Comparison of ENCODE assay signal across 19 cellular contexts in genomic region chr2:161943012-161943411, GRCh38.
"Had no signal": no experiment of that assay in that cellular context is flagged by ENCODE, and none has a peak within 500 bp of the region (broad histone marks: within the 10 kb centered on the region; RNA-seq: fewer than 3 reads in every experiment).

No MANE protein-coding gene starts in this region.

- H3K36me3 Mint-ChIP-seq: activated CD4-positive, alpha-beta memory T cell treated with anti-CD3 and anti-CD28 coated beads for 36 hours; activated naive CD8-positive, alpha-beta T cell treated with anti-CD3 and anti-CD28 coated beads for 36 hours; immature natural killer cell; memory B cell; WTC11 had no signal

- H3K9me3 ChIP-seq: gastroesophageal sphincter, thyroid gland had no signal

- H3K4me1 Mint-ChIP-seq: activated CD4-positive, alpha-beta T cell treated with anti-CD3 and anti-CD28 coated beads for 36 hours; memory B cell had no signal

- H3K27me3 ChIP-seq: cardiac muscle cell, thyroid gland had no signal

- ATAC-seq: activated CD4-positive, alpha-beta T cell treated with anti-CD3 and anti-CD28 coated beads for 36 hours; gastroesophageal sphincter; WTC11 had no signal

- H3K4me3 ChIP-seq: cardiac muscle cell, gastroesophageal sphincter, thyroid gland had no signal

- H3K9me3 Mint-ChIP-seq: activated CD4-positive, alpha-beta memory T cell treated with anti-CD3 and anti-CD28 coated beads for 36 hours; activated naive CD8-positive, alpha-beta T cell treated with anti-CD3 and anti-CD28 coated beads for 36 hours; memory B cell; WTC11 had no signal

- H3K4me3 Mint-ChIP-seq: activated CD4-positive, alpha-beta memory T cell treated with anti-CD3 and anti-CD28 coated beads for 36 hours; activated CD4-positive, alpha-beta T cell treated with anti-CD3 and anti-CD28 coated beads for 36 hours; activated naive CD8-positive, alpha-beta T cell treated with anti-CD3 and anti-CD28 coated beads for 36 hours; immature natural killer cell; memory B cell; WTC11 had no signal

- H3K27ac Mint-ChIP-seq: activated CD4-positive, alpha-beta memory T cell treated with anti-CD3 and anti-CD28 coated beads for 36 hours; activated CD4-positive, alpha-beta T cell treated with anti-CD3 and anti-CD28 coated beads for 36 hours; activated naive CD8-positive, alpha-beta T cell treated with anti-CD3 and anti-CD28 coated beads for 36 hours; immature natural killer cell; memory B cell; WTC11 had no signal

- DNase-seq: activated CD4-positive, alpha-beta memory T cell treated with anti-CD3 and anti-CD28 coated beads for 36 hours; activated CD4-positive, alpha-beta T cell treated with anti-CD3 and anti-CD28 coated beads for 36 hours; activated naive CD4-positive, alpha-beta T cell; activated naive CD8-positive, alpha-beta T cell treated with anti-CD3 and anti-CD28 coated beads for 36 hours; activated T-cell treated with anti-CD3 and anti-CD28 coated beads for 4 hours; amygdala; dermis blood vessel endothelial cell; effector memory CD4-positive, alpha-beta T cell; immature natural killer cell; occipital lobe; posterior cingulate gyrus; stimulated activated CD8-positive, alpha-beta memory T cell treated with anti-CD3 and anti-CD28 coated beads, Interleukin-4, amount 100 ng/mL, for 48 hours; stimulated activated naive CD4-positive, alpha-beta T cell treated with Interleukin-2 at 50 U/mL for 16 hours; T-helper 2 cell; thyroid gland had no signal

- H3K4me1 ChIP-seq: gastroesophageal sphincter, thyroid gland had no signal

- H3K36me3 ChIP-seq: cardiac muscle cell, gastroesophageal sphincter, thyroid gland had no signal
